ENCODE assay signal across 11 cellular contexts in genomic region chr2:195532255-195532627, GRCh38.
DNase-seq lines count a peak whose midpoint lies in the region; ATAC-seq and TF ChIP-seq lines count a peak whose summit lies in the region.
"Had no signal": no experiment of that assay in that cellular context is flagged by ENCODE, and none has a peak within 500 bp of the region (broad histone marks: within the 10 kb centered on the region; RNA-seq: fewer than 3 reads in every experiment).

No MANE protein-coding gene starts in this region.

- H3K4me3 ChIP-seq in BLaER1 treated with 17β-estradiol and CSF1 and Interleukin-3, amounts not matched to agents 10 nM and 100 nM, result 0 out of 20 replicates have a peak overlapping the region, but pooled peaks of 1 of the 10 experiments have one; percentile 15

- H3K36me3 ChIP-seq in BLaER1 treated with 17β-estradiol and CSF1 and Interleukin-3, amounts not matched to agents 10 nM and 100 nM, result no peaks in the 10 kb centered on the region

- TF ChIP-seq CTCF in HFFc6 (IDR thresholded peaks at IDR 0.05), result no peak

- DNase-seq in HFFc6 (no peak), myocyte (ENCODE audit: low read depth) (peak; percentile 11), midbrain (lab: John Stamatoyannopoulos, UW) (no peak)
- DNase-seq in activated T-helper 1 cell treated with anti-CD3 and anti-CD28 coated beads, Interleukin-12 subunit alpha, Interleukin-12 subunit beta, Interleukin-2, Interleukin-4 antibody, amounts not matched to agents 30 ng/mL and 10 ng/mL and 1 ng/mL, durations not matched to agents 14 hours and 24 hours and 36 hours (ENCODE audit: low spot score), result no peak
- DNase-seq: DMS 273 treated with DMSO at 0.1 percent for 48 hours, NCI-H1048, NCI-H526 treated with DMSO at 0.1 percent for 48 hours had no signal

- peaks cover 60% of the 10 kb centered on the region for H3K4me1 Mint-ChIP-seq in HFFc6 (ENCODE audit: low read depth)
- peaks cover 69% of the 10 kb centered on the region for H3K4me1 Mint-ChIP-seq in activated T-helper 1 cell treated with anti-CD3 and anti-CD28 coated beads, Interleukin-12 subunit alpha, Interleukin-12 subunit beta, Interleukin-2, Interleukin-4 antibody, amounts not matched to agents 30 ng/mL and 10 ng/mL and 1 ng/mL, durations not matched to agents 14 hours and 24 hours and 36 hours (ENCODE audit: low read depth)

- H3K4me2 ChIP-seq in BLaER1 treated with 17β-estradiol and CSF1 and Interleukin-3, amounts not matched to agents 10 nM and 100 nM, result peak overlapping the region in 10 of 11 experiments; percentile 45 to 88 (median 66); a peak in 15 of 22 replicates

- peak overlapping the region in 1 of 11 experiments; percentile 50; a peak in 1 of 22 replicates for H3K9ac ChIP-seq in BLaER1 treated with 17β-estradiol and CSF1 and Interleukin-3, amounts not matched to agents 10 nM and 100 nM

- no peaks in the 10 kb centered on the region for H3K27me3 Mint-ChIP-seq in HFFc6 (ENCODE audit: insufficient read depth)
- no peaks in the 10 kb centered on the region for H3K27me3 Mint-ChIP-seq in activated T-helper 1 cell treated with anti-CD3 and anti-CD28 coated beads, Interleukin-12 subunit alpha, Interleukin-12 subunit beta, Interleukin-2, Interleukin-4 antibody, amounts not matched to agents 30 ng/mL and 10 ng/mL and 1 ng/mL, durations not matched to agents 14 hours and 24 hours and 36 hours (ENCODE audit: insufficient read depth)

- peak overlapping the region; percentile 97 for H3K27ac Mint-ChIP-seq in HFFc6
- peak overlapping the region; percentile 96 for H3K27ac Mint-ChIP-seq in activated T-helper 1 cell treated with anti-CD3 and anti-CD28 coated beads, Interleukin-12 subunit alpha, Interleukin-12 subunit beta, Interleukin-2, Interleukin-4 antibody, amounts not matched to agents 30 ng/mL and 10 ng/mL and 1 ng/mL, durations not matched to agents 14 hours and 24 hours and 36 hours

- no peaks in the 10 kb centered on the region for H3K27me3 ChIP-seq in BLaER1 treated with 17β-estradiol and CSF1 and Interleukin-3, amounts not matched to agents 10 nM and 100 nM

- H3K9me3 Mint-ChIP-seq in HFFc6, result no peaks in the 10 kb centered on the region
- H3K9me3 Mint-ChIP-seq in activated T-helper 1 cell treated with anti-CD3 and anti-CD28 coated beads, Interleukin-12 subunit alpha, Interleukin-12 subunit beta, Interleukin-2, Interleukin-4 antibody, amounts not matched to agents 30 ng/mL and 10 ng/mL and 1 ng/mL, durations not matched to agents 14 hours and 24 hours and 36 hours, result peaks cover 25% of the 10 kb centered on the region

- peak overlapping the region in 3 of 11 experiments; percentile 12 to 47 (median 34); a peak in 5 of 22 replicates for H3K27ac ChIP-seq in BLaER1 treated with 17β-estradiol and CSF1 and Interleukin-3, amounts not matched to agents 10 nM and 100 nM

- H3K4me1 ChIP-seq in BLaER1 treated with 17β-estradiol and CSF1 and Interleukin-3, amounts not matched to agents 10 nM and 100 nM, result peaks cover 11 to 58% (median 37%) of the 10 kb centered on the region in 10 experiments; a peak in 19 of 20 replicates

- ATAC-seq in GM18520 (IDR thresholded peaks at IDR 0.05; ENCODE audit: unreplicated experiment) (no peak), HG03095 (IDR thresholded peaks at IDR 0.05; ENCODE audit: unreplicated experiment) (no peak), HG02870 (IDR thresholded peaks at IDR 0.05; ENCODE audit: unreplicated experiment) (no peak)

- H3K4me3 Mint-ChIP-seq in HFFc6, result peak overlapping the region; percentile 84
- H3K4me3 Mint-ChIP-seq in activated T-helper 1 cell treated with anti-CD3 and anti-CD28 coated beads, Interleukin-12 subunit alpha, Interleukin-12 subunit beta, Interleukin-2, Interleukin-4 antibody, amounts not matched to agents 30 ng/mL and 10 ng/mL and 1 ng/mL, durations not matched to agents 14 hours and 24 hours and 36 hours, result peak overlapping the region; percentile 82

- H3K9me3 ChIP-seq in BLaER1 treated with 17β-estradiol and CSF1 and Interleukin-3, amounts not matched to agents 10 nM and 100 nM (replicated peaks in 1 of 11), result peaks cover 0 to 13% (median 0%) of the 10 kb centered on the region in 11 experiments; a peak in 8 of 22 replicates

- intact Hi-C loops in activated T-helper 1 cell treated with anti-CD3 and anti-CD28 coated beads, Interleukin-12 subunit alpha, Interleukin-12 subunit beta, Interleukin-2, Interleukin-4 antibody, amounts not matched to agents 30 ng/mL and 10 ng/mL and 1 ng/mL, durations not matched to agents 14 hours and 24 hours and 36 hours (cut with micrococcal nuclease), result loop anchor here (5.0 to 10.0 kb wide), 3 partner anchors 170 to 1067 kb away; no protein-coding TSS in a partner anchor

- no peaks in the 10 kb centered on the region for H4K20me1 ChIP-seq in BLaER1 treated with 17β-estradiol and CSF1 and Interleukin-3, amounts not matched to agents 10 nM and 100 nM

- H3K36me3 Mint-ChIP-seq in HFFc6 (ENCODE audit: low read depth), result no peaks in the 10 kb centered on the region
- H3K36me3 Mint-ChIP-seq in activated T-helper 1 cell treated with anti-CD3 and anti-CD28 coated beads, Interleukin-12 subunit alpha, Interleukin-12 subunit beta, Interleukin-2, Interleukin-4 antibody, amounts not matched to agents 30 ng/mL and 10 ng/mL and 1 ng/mL, durations not matched to agents 14 hours and 24 hours and 36 hours (ENCODE audit: low read depth), result peaks cover 18% of the 10 kb centered on the region
